Comparison of ENCODE assay signal across 16 cellular contexts in genomic region chr5:117872798-117873368, GRCh38.
"Had no signal": no experiment of that assay in that cellular context is flagged by ENCODE, and none has a peak within 500 bp of the region (broad histone marks: within the 10 kb centered on the region; RNA-seq: fewer than 3 reads in every experiment).

No MANE protein-coding gene starts in this region.

- DNase-seq: activated CD4-positive, alpha-beta T cell treated with anti-CD3 and anti-CD28 coated beads for 1 hour; activated CD4-positive, alpha-beta T cell treated with anti-CD3 and anti-CD28 coated beads, Interleukin-2, amount 50 U/mL, for 4 hours; activated naive CD4-positive, alpha-beta T cell treated with anti-CD3 and anti-CD28 coated beads for 36 hours; activated naive CD8-positive, alpha-beta T cell treated with anti-CD3 and anti-CD28 coated beads, Interleukin-2, amount 50 U/mL, for 24 hours; cerebellar nuclear complex; effector memory CD4-positive, alpha-beta T cell; foreskin melanocyte; lower lobe of right lung; naive thymus-derived CD4-positive, alpha-beta T cell; stimulated activated CD4-positive, alpha-beta T cell treated with anti-CD3 and anti-CD28 coated beads, Interleukin-2, amount 100 ng/mL, for 48 hours; thyroid gland had no signal

- H3K27ac ChIP-seq: ascending aorta, breast epithelium, lower lobe of right lung, neutrophil, thyroid gland had no signal

- H3K4me3 ChIP-seq: ascending aorta, breast epithelium, lower lobe of right lung, thyroid gland had no signal

- H3K4me1 ChIP-seq: ascending aorta, breast epithelium, lower lobe of right lung, thyroid gland had no signal

- ATAC-seq: activated naive CD8-positive, alpha-beta T cell treated with anti-CD3 and anti-CD28 coated beads, Interleukin-2, amount 50 U/mL, for 24 hours; activated T-helper 17 cell treated with anti-CD3 and anti-CD28 coated beads, Interleukin-2, amount 50 U/mL, for 72 hours; lower lobe of right lung; naive thymus-derived CD4-positive, alpha-beta T cell; stimulated activated memory B cell treated with anti-CD40 and anti-IgM and Interleukin-4, amounts not matched to agents 10 μg/mL and 1 μg/mL and 100 μg/mL, for 72 hours had no signal

- H3K9me3 ChIP-seq: ascending aorta, breast epithelium, lower lobe of right lung, neutrophil, thyroid gland had no signal

- H3K36me3 ChIP-seq: ascending aorta, breast epithelium, lower lobe of right lung, neutrophil, thyroid gland had no signal

- H3K27me3 ChIP-seq: ascending aorta, breast epithelium, neutrophil, thyroid gland had no signal
